ENCODE assay signal across 10 cellular contexts in genomic region chr1:160096491-160097116, GRCh38. TPM values are rescaled to one million over a fixed set of nuclear protein-coding genes. Genes with fewer than 3 reads are reported as not detected.
A peak's percentile ranks its signal among the peaks of the same experiment; 100 is the strongest.
DNase-seq lines count a peak whose midpoint lies in the region; ATAC-seq and TF ChIP-seq lines count a peak whose summit lies in the region.
"Had no signal": no experiment of that assay in that cellular context is flagged by ENCODE, and none has a peak within 500 bp of the region (broad histone marks: within the 10 kb centered on the region; RNA-seq: fewer than 3 reads in every experiment).

No MANE protein-coding gene starts in this region.

- peak overlapping the region; percentile 87 for H3K27ac Mint-ChIP-seq in WTC11

- intact Hi-C loops in spleen (cut with DNase I; ENCODE audit: low total_unique reads) = loop anchor here (10.0 kb wide), 1 partner anchor 312 kb away; the partner anchor contains the start of gene DUSP23

- H3F3A ChIP-seq in SK-N-SH (replicated peaks; ENCODE audit: insufficient read depth) = peaks cover 11% of the 10 kb centered on the region

- peaks cover 51% of the 10 kb centered on the region for H3K4me1 Mint-ChIP-seq in WTC11

- no peak overlapping the region for H3K4me3 ChIP-seq in SK-N-SH (ENCODE audit: low read depth in 2 of 2, low read length in 1 of 2)
- peak overlapping the region in 2 of 8 donors; percentile 59 to 93 for H3K4me3 ChIP-seq in spleen
- H3K4me3 ChIP-seq: A549 had no signal

- no peak for ATAC-seq in SK-N-SH treated with all-trans-retinoic acid at 6 μM for 48 hours
- ATAC-seq in WTC11 = no peak
- ATAC-seq: A549 had no signal

- H4K20me1 ChIP-seq in SK-N-SH (ENCODE audit: insufficient read depth) = no peaks in the 10 kb centered on the region

- peaks cover 5% of the 10 kb centered on the region; the same call in 1 of the 2 replicates for H3K27me3 Mint-ChIP-seq in WTC11 (ENCODE audit: low read depth)

- no peaks in the 10 kb centered on the region for H3K79me2 ChIP-seq in SK-N-SH (ENCODE audit: insufficient read depth)

- H3K4me1 ChIP-seq in SK-N-SH (ENCODE audit: control insufficient read depth in 1 of 2, insufficient read depth in 2 of 2, low read depth in 1 of 2, low read length in 1 of 2) = peaks cover 7 to 28% of the 10 kb centered on the region in 2 experiments; a peak in 1 of 4 replicates
- H3K4me1 ChIP-seq in spleen = peaks cover 22 to 68% (median 41%) of the 10 kb centered on the region in 6 donors

- no peaks in the 10 kb centered on the region for H3K9me2 ChIP-seq in SK-N-SH

- peak overlapping the region; percentile 87 for H3K4me3 Mint-ChIP-seq in WTC11

- no peaks in the 10 kb centered on the region for H3K27me3 ChIP-seq in SK-N-SH (ENCODE audit: insufficient read depth)
- no peaks in the 10 kb centered on the region for H3K27me3 ChIP-seq in spleen (replicated peaks in 1 of 7)
- H3K27me3 ChIP-seq: Peyer's patch had no signal

- no peak overlapping the region for H2AFZ ChIP-seq in SK-N-SH (ENCODE audit: low read depth)

- peak overlapping the region; percentile 93; the same call in 1 of the 2 replicates for H3K4me2 ChIP-seq in SK-N-SH

- no peak for TF ChIP-seq RAD21 in SK-N-SH (IDR thresholded peaks at IDR 0.05; ENCODE audit: low read length)

- H3K27ac ChIP-seq in SK-N-SH (ENCODE audit: low read depth in 2 of 2, low read length in 1 of 2) (no peak overlapping the region), spleen (peak overlapping the region in 2 of 8 donors; percentile 93)
- H3K27ac ChIP-seq: A549 had no signal

- no peak for DNase-seq in SK-N-SH
- DNase-seq in WTC11 (ENCODE audit: low spot score) = no peak
- peak; percentile 60 for DNase-seq in foreskin melanocyte
- peak; percentile 66 for DNase-seq in spleen
- no peak for DNase-seq in NCI-H524 treated with DMSO at 0.1 percent for 48 hours (lab: John Stamatoyannopoulos, UW)
- DNase-seq in DMS53 treated with DMSO at 0.1 percent for 48 hours (lab: John Stamatoyannopoulos, UW; ENCODE audit: unreplicated experiment) = no peak
- DNase-seq in NCI-H510A treated with DMSO at 0.1 percent for 48 hours (lab: John Stamatoyannopoulos, UW) = no peak

- no peak for TF ChIP-seq EP300 in SK-N-SH (IDR thresholded peaks at IDR 0.05; ENCODE audit: borderline replicate concordance in 1 of 2, low read depth in 1 of 2, low read length in 1 of 2)

- no peaks in the 10 kb centered on the region for H3K9me3 Mint-ChIP-seq in WTC11

- WGBS in SK-N-SH (ENCODE audit: low lambda C conversion rate) = 76% methylated on average over 3 of the region's 4 CpGs
- 59 to 78% (median 71%) methylated on average over 4 of the region's 4 CpGs for WGBS in spleen, 5 donors

- no peak for TF ChIP-seq POLR2A in spleen (IDR thresholded peaks at IDR 0.05)

- no peak for TF ChIP-seq CTCF in SK-N-SH (IDR thresholded peaks at IDR 0.05)
- no peak for TF ChIP-seq CTCF in WTC11 (IDR thresholded peaks at IDR 0.05)
- TF ChIP-seq CTCF in spleen (IDR thresholded peaks at IDR 0.05 in 8 of 11, conservative IDR thresholded peaks at IDR 0.05 in 3 of 11) = no peak

- POLR2A ChIA-PET in SK-N-SH (lab: Yijun Ruan, JAX) = no interaction called here
- POLR2A ChIA-PET in WTC11 (lab: Charles Lee) = interaction anchor here (1.3 kb wide), 1 partner anchor 9 kb away, joined by 4 read pairs; no protein-coding TSS in a partner anchor

- H3K9me3 ChIP-seq in SK-N-SH = no peaks in the 10 kb centered on the region
- H3K9me3 ChIP-seq in spleen = no peaks in the 10 kb centered on the region
- H3K9me3 ChIP-seq: A549, Peyer's patch had no signal

- no peak overlapping the region for H3K9ac ChIP-seq in SK-N-SH

- CTCF ChIA-PET in SK-N-SH (lab: Yijun Ruan, JAX) (interaction anchor here (1.3 to 8.4 kb wide), 10 partner anchors 12 to 195 kb away, joined by 3 to 132 read pairs (median 11); partner anchors contain the start of genes KCNJ10 and KCNJ9), WTC11 (lab: Charles Lee) (interaction anchor here (0.7 to 6.5 kb wide), 18 partner anchors 11 to 320 kb away, joined by 3 to 170 read pairs (median 8); partner anchors contain the start of genes ATP1A2 and KCNJ9)

- H3K36me3 ChIP-seq in SK-N-SH (replicated peaks in 1 of 2; ENCODE audit: control insufficient read depth in 1 of 2, insufficient read depth in 2 of 2, low read length in 1 of 2) (peaks cover 0 to 9% of the 10 kb centered on the region in 2 experiments), spleen (peaks cover 0 to 42% (median 33%) of the 10 kb centered on the region in 6 donors)

- H3K36me3 Mint-ChIP-seq in WTC11 = peaks cover 22% of the 10 kb centered on the region

TF ChIP-seq in SK-N-SH, 30 proteins besides CTCF, POLR2A, EP300 and RAD21:
- TF ChIP-seq RCOR1 (IDR thresholded peaks at IDR 0.05; ENCODE audit: low read length) (no peak), EZH2phosphoT487 (IDR thresholded peaks at IDR 0.05; ENCODE audit: borderline replicate concordance, low read depth) (no peak), NFIC (IDR thresholded peaks at IDR 0.05; ENCODE audit: borderline replicate concordance) (no peak), RFX5 (IDR thresholded peaks at IDR 0.05; ENCODE audit: low read length) (no peak), RXRA (IDR thresholded peaks at IDR 0.05; ENCODE audit: borderline replicate concordance, low read depth) (no peak), TEAD4 (IDR thresholded peaks at IDR 0.05; ENCODE audit: borderline replicate concordance, insufficient read depth) (no peak), MEF2A (IDR thresholded peaks at IDR 0.05; ENCODE audit: borderline replicate concordance, low read depth) (no peak)
TF ChIP-seq in SK-N-SH: peak in this region for 0.

TF ChIP-seq in SK-N-SH treated with all-trans-retinoic acid at 6 μM for 48 hours, 23 proteins besides CTCF, POLR2A, EP300 and RAD21 (continues in another document):
- TF ChIP-seq ZNF565 (CRISPR knock-in tag; conservative IDR thresholded peaks at IDR 0.05; ENCODE audit: low read depth) (no peak), SNAI2 (CRISPR knock-in tag; IDR thresholded peaks at IDR 0.05) (no peak), BACH2 (CRISPR knock-in tag; IDR thresholded peaks at IDR 0.05; ENCODE audit: borderline replicate concordance) (no peak), GLIS3 (CRISPR knock-in tag; IDR thresholded peaks at IDR 0.05) (no peak), TOX (CRISPR knock-in tag; IDR thresholded peaks at IDR 0.05; ENCODE audit: borderline replicate concordance) (no peak), PPARA (CRISPR knock-in tag; IDR thresholded peaks at IDR 0.05; ENCODE audit: borderline replicate concordance) (no peak), TCF4 (CRISPR knock-in tag; IDR thresholded peaks at IDR 0.05; ENCODE audit: borderline replicate concordance) (no peak), ISL1 (CRISPR knock-in tag; IDR thresholded peaks at IDR 0.05) (no peak), ZC3H10 (CRISPR knock-in tag; IDR thresholded peaks at IDR 0.05) (no peak), ARNTL (CRISPR knock-in tag; IDR thresholded peaks at IDR 0.05; ENCODE audit: borderline replicate concordance, low read depth) (no peak), ESRRG (CRISPR knock-in tag; IDR thresholded peaks at IDR 0.05) (no peak)

TF ChIP-seq in WTC11, 78 proteins besides CTCF, POLR2A, EP300 and RAD21:
- no peak for TF ChIP-seq ZNF396 (CRISPR knock-in tag; IDR thresholded peaks at IDR 0.05; ENCODE audit: borderline replicate concordance)
- 0 out of 2 replicates have a peak, but pooled peaks have one; percentile 64 for TF ChIP-seq KAT7 (CRISPR knock-in tag; IDR thresholded peaks at IDR 0.05; ENCODE audit: borderline replicate concordance)

RNA-seq across cellular contexts. Expression of gene IGSF8, which starts 1.8 kb away (rescaled TPM):
- 67.9 and 70.7 TPM in 2 replicates for polyA plus RNA-seq in SK-N-SH (2012; rRNA removed)
- polyA plus RNA-seq in SK-N-SH (2012; cell fraction: cytosol; rRNA removed) = 25.4 and 43.9 TPM in 2 replicates
- polyA plus RNA-seq in SK-N-SH (2012; cell fraction: nucleus; rRNA removed) = 92.0 and 109 TPM in 2 replicates
- total RNA-seq in WTC11 (2021) = 86.7 to 101 TPM (median 95.1 TPM) in 3 replicates
- 10 to 100 TPM; 16.8 to 28.9 (median 25.3) TPM for total RNA-seq in spleen
- polyA plus RNA-seq in spleen = 10 to 100 TPM; 15.6 to 23.1 (median 16.1) TPM

RNA-seq across cellular contexts. Expression of gene KCNJ9, which starts 15.3 kb away (rescaled TPM):
- polyA plus RNA-seq in SK-N-SH (2012; rRNA removed) (0.02 and 0.05 TPM in 2 replicates), spleen (not detected)
- polyA plus RNA-seq in SK-N-SH (2012; cell fraction: cytosol; rRNA removed) = 0.01 and 0.03 TPM in 2 replicates
- 0.01 TPM in 1 of 2 replicates, not detected in the other for polyA plus RNA-seq in SK-N-SH (2012; cell fraction: nucleus; rRNA removed)
- total RNA-seq in WTC11 (2021) (0.09 to 0.14 TPM in 2 of 3 replicates, not detected in the other), spleen (not detected)
- total RNA-seq: Peyer's patch had no signal
- polyA plus RNA-seq: A549 had no signal

RNA-seq across cellular contexts. Expression of gene ATP1A2, which starts 19.0 kb away (rescaled TPM):
- polyA plus RNA-seq in SK-N-SH (2012; rRNA removed) (0.07 and 0.10 TPM in 2 replicates), spleen (1 to 10 TPM in 1 of 3 donors, under 1 TPM in 2; 0.13 to 1.7 (median 0.27) TPM)
- 0.01 TPM in 1 of 2 replicates, not detected in the other for polyA plus RNA-seq in SK-N-SH (2012; cell fraction: cytosol; rRNA removed)
- 0.06 and 0.07 TPM in 2 replicates for polyA plus RNA-seq in SK-N-SH (2012; cell fraction: nucleus; rRNA removed)
- total RNA-seq in WTC11 (2021) (22.8 to 25.6 TPM (median 23.2 TPM) in 3 replicates), spleen (10 to 100 TPM in 1 of 7 donors, 1 to 10 TPM in 3, under 1 TPM in 3; 0.20 to 19.1 (median 1.1) TPM)

RNA-seq across cellular contexts. Expression of gene KCNJ10, which starts 26.6 kb away (rescaled TPM):
- 0.03 TPM in 1 of 2 replicates, not detected in the other for polyA plus RNA-seq in SK-N-SH (2012; rRNA removed)
- not detected in 2 replicates for polyA plus RNA-seq in SK-N-SH (2012; cell fraction: cytosol; rRNA removed)
- polyA plus RNA-seq in SK-N-SH (2012; cell fraction: nucleus; rRNA removed) = not detected in 2 replicates
- 1.4 to 1.6 TPM (median 1.4 TPM) in 3 replicates for total RNA-seq in WTC11 (2021)
- total RNA-seq in spleen = 10 to 100 TPM in 5 of 7 donors, 1 to 10 TPM in 2; 6.5 to 30.8 (median 23.9) TPM
- 1 to 10 TPM; 3.7 to 3.9 (median 3.8) TPM for polyA plus RNA-seq in spleen
- total RNA-seq: Peyer's patch had no signal

RNA-seq across cellular contexts. Expression of gene ATP1A4, which starts 54.8 kb away (rescaled TPM):
- polyA plus RNA-seq in SK-N-SH (2012; rRNA removed) = not detected in 2 replicates
- not detected in 2 replicates for polyA plus RNA-seq in SK-N-SH (2012; cell fraction: cytosol; rRNA removed)
- 0.02 TPM in 2 replicates for polyA plus RNA-seq in SK-N-SH (2012; cell fraction: nucleus; rRNA removed)
- total RNA-seq in WTC11 (2021) = 0.37 to 0.78 TPM (median 0.55 TPM) in 3 replicates
- 1 to 10 TPM in 2 of 7 donors, under 1 TPM in 3, not detected in 2; 0.70 to 2.9 (median 0.97) TPM for total RNA-seq in spleen
- polyA plus RNA-seq in spleen = 1 to 10 TPM in 1 of 3 donors, under 1 TPM in 2; 0.85 to 2.3 (median 0.93) TPM
- polyA plus RNA-seq: A549 had no signal

Comparison
In these comparisons a context has a peak if more than half of its experiments do, and no peak if none do; other contexts are left out.
1. DNase-seq: peak in foreskin melanocyte (single experiment) and spleen (single experiment); none in SK-N-SH (single experiment), WTC11 (single experiment), NCI-H524 treated with DMSO at 0.1 percent for 48 hours (single experiment), DMS53 treated with DMSO at 0.1 percent for 48 hours (single experiment) and NCI-H510A treated with DMSO at 0.1 percent for 48 hours (single experiment).